Comparison of ENCODE assay signal across 1 cellular context in the genomic region with DNA sequence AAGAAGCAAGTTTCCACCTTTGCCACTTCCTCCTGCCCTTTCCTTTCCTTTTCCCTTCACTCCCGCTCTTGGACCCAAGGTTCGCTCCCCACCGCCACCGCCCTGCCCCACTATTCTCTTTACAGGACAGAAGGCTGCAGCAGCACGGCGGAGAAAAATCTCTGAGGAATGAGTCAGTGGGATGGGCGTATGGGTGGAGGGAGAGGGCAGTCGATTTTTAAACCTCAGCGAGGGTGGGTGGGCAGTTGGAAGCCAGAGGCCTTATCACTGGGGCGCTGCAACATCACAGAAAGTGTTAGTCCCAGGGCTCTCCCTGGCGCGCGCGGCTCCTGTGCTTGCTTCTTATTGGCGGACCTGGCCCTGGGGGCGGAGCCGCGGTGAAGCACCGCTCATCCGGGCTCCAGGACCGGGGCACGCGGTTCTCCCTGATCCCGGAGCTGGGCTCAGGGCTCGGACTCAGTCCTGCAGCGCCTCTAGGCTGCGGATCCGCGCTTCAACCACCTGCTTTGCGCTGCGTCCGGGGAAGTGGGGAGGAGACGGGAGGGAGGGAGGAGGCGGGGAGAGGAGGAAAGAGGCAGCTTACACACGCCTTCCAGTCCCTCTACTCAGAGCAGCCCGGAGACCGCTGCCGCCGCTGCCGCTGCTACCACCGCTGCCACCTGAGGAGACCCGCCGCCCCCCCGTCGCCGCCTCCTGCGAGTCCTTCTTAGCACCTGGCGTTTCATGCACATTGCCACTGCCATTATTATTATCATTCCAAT.
TF ChIP-seq lines count a peak whose summit lies in the region.

A gene (plus strand): TSS at position 608 of the 761 bp plus-strand sequence.

TF ChIP-seq in WTC11, 78 proteins besides CTCF, POLR2A, EP300 and RAD21 (continued from another document and continues in another):
- TF ChIP-seq, protein P1, sequence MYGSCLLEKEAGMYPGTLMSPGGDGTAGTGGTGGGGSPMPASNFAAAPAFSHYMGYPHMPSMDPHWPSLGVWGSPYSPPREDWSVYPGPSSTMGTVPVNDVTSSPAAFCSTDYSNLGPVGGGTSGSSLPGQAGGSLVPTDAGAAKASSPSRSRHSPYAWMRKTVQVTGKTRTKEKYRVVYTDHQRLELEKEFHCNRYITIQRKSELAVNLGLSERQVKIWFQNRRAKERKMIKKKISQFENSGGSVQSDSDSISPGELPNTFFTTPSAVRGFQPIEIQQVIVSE (CRISPR knock-in tag; IDR thresholded peaks at IDR 0.05; ENCODE audit: borderline replicate concordance) = no peak
- TF ChIP-seq CBFB (CRISPR knock-in tag; IDR thresholded peaks at IDR 0.05; ENCODE audit: low read depth) = no peak
- no peak for TF ChIP-seq PRRX2 (CRISPR knock-in tag; IDR thresholded peaks at IDR 0.05)
- peak; percentile 76; the same call in 1 of the 2 replicates for TF ChIP-seq FOXK1 (CRISPR knock-in tag; IDR thresholded peaks at IDR 0.05)
- peak; percentile 47; the same call in 1 of the 2 replicates for TF ChIP-seq CREM (CRISPR knock-in tag; IDR thresholded peaks at IDR 0.05)
- TF ChIP-seq, protein P2, sequence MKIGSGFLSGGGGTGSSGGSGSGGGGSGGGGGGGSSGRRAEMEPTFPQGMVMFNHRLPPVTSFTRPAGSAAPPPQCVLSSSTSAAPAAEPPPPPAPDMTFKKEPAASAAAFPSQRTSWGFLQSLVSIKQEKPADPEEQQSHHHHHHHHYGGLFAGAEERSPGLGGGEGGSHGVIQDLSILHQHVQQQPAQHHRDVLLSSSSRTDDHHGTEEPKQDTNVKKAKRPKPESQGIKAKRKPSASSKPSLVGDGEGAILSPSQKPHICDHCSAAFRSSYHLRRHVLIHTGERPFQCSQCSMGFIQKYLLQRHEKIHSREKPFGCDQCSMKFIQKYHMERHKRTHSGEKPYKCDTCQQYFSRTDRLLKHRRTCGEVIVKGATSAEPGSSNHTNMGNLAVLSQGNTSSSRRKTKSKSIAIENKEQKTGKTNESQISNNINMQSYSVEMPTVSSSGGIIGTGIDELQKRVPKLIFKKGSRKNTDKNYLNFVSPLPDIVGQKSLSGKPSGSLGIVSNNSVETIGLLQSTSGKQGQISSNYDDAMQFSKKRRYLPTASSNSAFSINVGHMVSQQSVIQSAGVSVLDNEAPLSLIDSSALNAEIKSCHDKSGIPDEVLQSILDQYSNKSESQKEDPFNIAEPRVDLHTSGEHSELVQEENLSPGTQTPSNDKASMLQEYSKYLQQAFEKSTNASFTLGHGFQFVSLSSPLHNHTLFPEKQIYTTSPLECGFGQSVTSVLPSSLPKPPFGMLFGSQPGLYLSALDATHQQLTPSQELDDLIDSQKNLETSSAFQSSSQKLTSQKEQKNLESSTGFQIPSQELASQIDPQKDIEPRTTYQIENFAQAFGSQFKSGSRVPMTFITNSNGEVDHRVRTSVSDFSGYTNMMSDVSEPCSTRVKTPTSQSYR (CRISPR knock-in tag; IDR thresholded peaks at IDR 0.05) = no peak
- TF ChIP-seq NFE2L1 (CRISPR knock-in tag; IDR thresholded peaks at IDR 0.05) = peak; percentile 76; the same call in 1 of the 2 replicates
- TF ChIP-seq, protein P3, sequence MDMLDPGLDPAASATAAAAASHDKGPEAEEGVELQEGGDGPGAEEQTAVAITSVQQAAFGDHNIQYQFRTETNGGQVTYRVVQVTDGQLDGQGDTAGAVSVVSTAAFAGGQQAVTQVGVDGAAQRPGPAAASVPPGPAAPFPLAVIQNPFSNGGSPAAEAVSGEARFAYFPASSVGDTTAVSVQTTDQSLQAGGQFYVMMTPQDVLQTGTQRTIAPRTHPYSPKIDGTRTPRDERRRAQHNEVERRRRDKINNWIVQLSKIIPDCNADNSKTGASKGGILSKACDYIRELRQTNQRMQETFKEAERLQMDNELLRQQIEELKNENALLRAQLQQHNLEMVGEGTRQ (CRISPR knock-in tag; IDR thresholded peaks at IDR 0.05) = peak; percentile 55
- no peak for TF ChIP-seq IRF2 (CRISPR knock-in tag; IDR thresholded peaks at IDR 0.05; ENCODE audit: borderline replicate concordance, low read depth)
- TF ChIP-seq ZNF121 (CRISPR knock-in tag; IDR thresholded peaks at IDR 0.05) = no peak
- no peak for TF ChIP-seq SOX15 (CRISPR knock-in tag; IDR thresholded peaks at IDR 0.05)
- no peak for TF ChIP-seq ZNF317 (CRISPR knock-in tag; IDR thresholded peaks at IDR 0.05; ENCODE audit: borderline replicate concordance, low read depth)
- TF ChIP-seq, protein P4, sequence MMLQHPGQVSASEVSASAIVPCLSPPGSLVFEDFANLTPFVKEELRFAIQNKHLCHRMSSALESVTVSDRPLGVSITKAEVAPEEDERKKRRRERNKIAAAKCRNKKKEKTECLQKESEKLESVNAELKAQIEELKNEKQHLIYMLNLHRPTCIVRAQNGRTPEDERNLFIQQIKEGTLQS (CRISPR knock-in tag; conservative IDR thresholded peaks at IDR 0.05) = no peak
- TF ChIP-seq ETV6 (CRISPR knock-in tag; IDR thresholded peaks at IDR 0.05) = no peak; the same call in 1 of the 2 replicates
- TF ChIP-seq SMAD4 (CRISPR knock-in tag; IDR thresholded peaks at IDR 0.05) = no peak
- no peak for TF ChIP-seq TEAD4 (CRISPR knock-in tag; IDR thresholded peaks at IDR 0.05)
- TF ChIP-seq, protein P5, sequence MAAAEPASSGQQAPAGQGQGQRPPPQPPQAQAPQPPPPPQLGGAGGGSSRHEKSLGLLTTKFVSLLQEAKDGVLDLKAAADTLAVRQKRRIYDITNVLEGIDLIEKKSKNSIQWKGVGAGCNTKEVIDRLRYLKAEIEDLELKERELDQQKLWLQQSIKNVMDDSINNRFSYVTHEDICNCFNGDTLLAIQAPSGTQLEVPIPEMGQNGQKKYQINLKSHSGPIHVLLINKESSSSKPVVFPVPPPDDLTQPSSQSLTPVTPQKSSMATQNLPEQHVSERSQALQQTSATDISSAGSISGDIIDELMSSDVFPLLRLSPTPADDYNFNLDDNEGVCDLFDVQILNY (CRISPR knock-in tag; IDR thresholded peaks at IDR 0.05) = peak; percentile 78
- TF ChIP-seq, protein P6, sequence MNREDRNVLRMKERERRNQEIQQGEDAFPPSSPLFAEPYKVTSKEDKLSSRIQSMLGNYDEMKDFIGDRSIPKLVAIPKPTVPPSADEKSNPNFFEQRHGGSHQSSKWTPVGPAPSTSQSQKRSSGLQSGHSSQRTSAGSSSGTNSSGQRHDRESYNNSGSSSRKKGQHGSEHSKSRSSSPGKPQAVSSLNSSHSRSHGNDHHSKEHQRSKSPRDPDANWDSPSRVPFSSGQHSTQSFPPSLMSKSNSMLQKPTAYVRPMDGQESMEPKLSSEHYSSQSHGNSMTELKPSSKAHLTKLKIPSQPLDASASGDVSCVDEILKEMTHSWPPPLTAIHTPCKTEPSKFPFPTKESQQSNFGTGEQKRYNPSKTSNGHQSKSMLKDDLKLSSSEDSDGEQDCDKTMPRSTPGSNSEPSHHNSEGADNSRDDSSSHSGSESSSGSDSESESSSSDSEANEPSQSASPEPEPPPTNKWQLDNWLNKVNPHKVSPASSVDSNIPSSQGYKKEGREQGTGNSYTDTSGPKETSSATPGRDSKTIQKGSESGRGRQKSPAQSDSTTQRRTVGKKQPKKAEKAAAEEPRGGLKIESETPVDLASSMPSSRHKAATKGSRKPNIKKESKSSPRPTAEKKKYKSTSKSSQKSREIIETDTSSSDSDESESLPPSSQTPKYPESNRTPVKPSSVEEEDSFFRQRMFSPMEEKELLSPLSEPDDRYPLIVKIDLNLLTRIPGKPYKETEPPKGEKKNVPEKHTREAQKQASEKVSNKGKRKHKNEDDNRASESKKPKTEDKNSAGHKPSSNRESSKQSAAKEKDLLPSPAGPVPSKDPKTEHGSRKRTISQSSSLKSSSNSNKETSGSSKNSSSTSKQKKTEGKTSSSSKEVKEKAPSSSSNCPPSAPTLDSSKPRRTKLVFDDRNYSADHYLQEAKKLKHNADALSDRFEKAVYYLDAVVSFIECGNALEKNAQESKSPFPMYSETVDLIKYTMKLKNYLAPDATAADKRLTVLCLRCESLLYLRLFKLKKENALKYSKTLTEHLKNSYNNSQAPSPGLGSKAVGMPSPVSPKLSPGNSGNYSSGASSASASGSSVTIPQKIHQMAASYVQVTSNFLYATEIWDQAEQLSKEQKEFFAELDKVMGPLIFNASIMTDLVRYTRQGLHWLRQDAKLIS (CRISPR knock-in tag; IDR thresholded peaks at IDR 0.05; ENCODE audit: borderline replicate concordance) = no peak
- TF ChIP-seq, protein P7, sequence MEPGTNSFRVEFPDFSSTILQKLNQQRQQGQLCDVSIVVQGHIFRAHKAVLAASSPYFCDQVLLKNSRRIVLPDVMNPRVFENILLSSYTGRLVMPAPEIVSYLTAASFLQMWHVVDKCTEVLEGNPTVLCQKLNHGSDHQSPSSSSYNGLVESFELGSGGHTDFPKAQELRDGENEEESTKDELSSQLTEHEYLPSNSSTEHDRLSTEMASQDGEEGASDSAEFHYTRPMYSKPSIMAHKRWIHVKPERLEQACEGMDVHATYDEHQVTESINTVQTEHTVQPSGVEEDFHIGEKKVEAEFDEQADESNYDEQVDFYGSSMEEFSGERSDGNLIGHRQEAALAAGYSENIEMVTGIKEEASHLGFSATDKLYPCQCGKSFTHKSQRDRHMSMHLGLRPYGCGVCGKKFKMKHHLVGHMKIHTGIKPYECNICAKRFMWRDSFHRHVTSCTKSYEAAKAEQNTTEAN (CRISPR knock-in tag; IDR thresholded peaks at IDR 0.05) = peak; percentile 89; the same call in 1 of the 2 replicates
- TF ChIP-seq GRHL2 (CRISPR knock-in tag; IDR thresholded peaks at IDR 0.05; ENCODE audit: insufficient replicate concordance, severe bottlenecking) = no peak
- TF ChIP-seq ZNF232 (CRISPR knock-in tag; IDR thresholded peaks at IDR 0.05) = peak; percentile 92
- TF ChIP-seq, protein P8, sequence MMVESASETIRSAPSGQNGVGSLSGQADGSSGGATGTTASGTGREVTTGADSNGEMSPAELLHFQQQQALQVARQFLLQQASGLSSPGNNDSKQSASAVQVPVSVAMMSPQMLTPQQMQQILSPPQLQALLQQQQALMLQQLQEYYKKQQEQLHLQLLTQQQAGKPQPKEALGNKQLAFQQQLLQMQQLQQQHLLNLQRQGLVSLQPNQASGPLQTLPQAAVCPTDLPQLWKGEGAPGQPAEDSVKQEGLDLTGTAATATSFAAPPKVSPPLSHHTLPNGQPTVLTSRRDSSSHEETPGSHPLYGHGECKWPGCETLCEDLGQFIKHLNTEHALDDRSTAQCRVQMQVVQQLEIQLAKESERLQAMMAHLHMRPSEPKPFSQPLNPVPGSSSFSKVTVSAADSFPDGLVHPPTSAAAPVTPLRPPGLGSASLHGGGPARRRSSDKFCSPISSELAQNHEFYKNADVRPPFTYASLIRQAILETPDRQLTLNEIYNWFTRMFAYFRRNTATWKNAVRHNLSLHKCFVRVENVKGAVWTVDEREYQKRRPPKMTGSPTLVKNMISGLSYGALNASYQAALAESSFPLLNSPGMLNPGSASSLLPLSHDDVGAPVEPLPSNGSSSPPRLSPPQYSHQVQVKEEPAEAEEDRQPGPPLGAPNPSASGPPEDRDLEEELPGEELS (CRISPR knock-in tag; IDR thresholded peaks at IDR 0.05) = no peak
- no peak; the same call in 1 of the 2 replicates for TF ChIP-seq ELF4 (CRISPR knock-in tag; IDR thresholded peaks at IDR 0.05; ENCODE audit: low read depth)
- TF ChIP-seq ZNF423 (CRISPR knock-in tag; IDR thresholded peaks at IDR 0.05) = no peak
- TF ChIP-seq ATF1 (CRISPR knock-in tag; IDR thresholded peaks at IDR 0.05) = no peak
- TF ChIP-seq, protein P9, sequence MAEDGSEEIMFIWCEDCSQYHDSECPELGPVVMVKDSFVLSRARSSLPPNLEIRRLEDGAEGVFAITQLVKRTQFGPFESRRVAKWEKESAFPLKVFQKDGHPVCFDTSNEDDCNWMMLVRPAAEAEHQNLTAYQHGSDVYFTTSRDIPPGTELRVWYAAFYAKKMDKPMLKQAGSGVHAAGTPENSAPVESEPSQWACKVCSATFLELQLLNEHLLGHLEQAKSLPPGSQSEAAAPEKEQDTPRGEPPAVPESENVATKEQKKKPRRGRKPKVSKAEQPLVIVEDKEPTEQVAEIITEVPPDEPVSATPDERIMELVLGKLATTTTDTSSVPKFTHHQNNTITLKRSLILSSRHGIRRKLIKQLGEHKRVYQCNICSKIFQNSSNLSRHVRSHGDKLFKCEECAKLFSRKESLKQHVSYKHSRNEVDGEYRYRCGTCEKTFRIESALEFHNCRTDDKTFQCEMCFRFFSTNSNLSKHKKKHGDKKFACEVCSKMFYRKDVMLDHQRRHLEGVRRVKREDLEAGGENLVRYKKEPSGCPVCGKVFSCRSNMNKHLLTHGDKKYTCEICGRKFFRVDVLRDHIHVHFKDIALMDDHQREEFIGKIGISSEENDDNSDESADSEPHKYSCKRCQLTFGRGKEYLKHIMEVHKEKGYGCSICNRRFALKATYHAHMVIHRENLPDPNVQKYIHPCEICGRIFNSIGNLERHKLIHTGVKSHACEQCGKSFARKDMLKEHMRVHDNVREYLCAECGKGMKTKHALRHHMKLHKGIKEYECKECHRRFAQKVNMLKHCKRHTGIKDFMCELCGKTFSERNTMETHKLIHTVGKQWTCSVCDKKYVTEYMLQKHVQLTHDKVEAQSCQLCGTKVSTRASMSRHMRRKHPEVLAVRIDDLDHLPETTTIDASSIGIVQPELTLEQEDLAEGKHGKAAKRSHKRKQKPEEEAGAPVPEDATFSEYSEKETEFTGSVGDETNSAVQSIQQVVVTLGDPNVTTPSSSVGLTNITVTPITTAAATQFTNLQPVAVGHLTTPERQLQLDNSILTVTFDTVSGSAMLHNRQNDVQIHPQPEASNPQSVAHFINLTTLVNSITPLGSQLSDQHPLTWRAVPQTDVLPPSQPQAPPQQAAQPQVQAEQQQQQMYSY (CRISPR knock-in tag; IDR thresholded peaks at IDR 0.05) = peak; percentile 93
- peak; percentile 92 for TF ChIP-seq MYBL2 (CRISPR knock-in tag; IDR thresholded peaks at IDR 0.05)
- no peak for TF ChIP-seq ZNF416 (CRISPR knock-in tag; IDR thresholded peaks at IDR 0.05)
- TF ChIP-seq NFATC4 (CRISPR knock-in tag; IDR thresholded peaks at IDR 0.05) = no peak
- no peak for TF ChIP-seq MXD4 (CRISPR knock-in tag; IDR thresholded peaks at IDR 0.05; ENCODE audit: borderline replicate concordance)
- no peak for TF ChIP-seq HMGA2 (CRISPR knock-in tag; IDR thresholded peaks at IDR 0.05)
- TF ChIP-seq, protein P10, sequence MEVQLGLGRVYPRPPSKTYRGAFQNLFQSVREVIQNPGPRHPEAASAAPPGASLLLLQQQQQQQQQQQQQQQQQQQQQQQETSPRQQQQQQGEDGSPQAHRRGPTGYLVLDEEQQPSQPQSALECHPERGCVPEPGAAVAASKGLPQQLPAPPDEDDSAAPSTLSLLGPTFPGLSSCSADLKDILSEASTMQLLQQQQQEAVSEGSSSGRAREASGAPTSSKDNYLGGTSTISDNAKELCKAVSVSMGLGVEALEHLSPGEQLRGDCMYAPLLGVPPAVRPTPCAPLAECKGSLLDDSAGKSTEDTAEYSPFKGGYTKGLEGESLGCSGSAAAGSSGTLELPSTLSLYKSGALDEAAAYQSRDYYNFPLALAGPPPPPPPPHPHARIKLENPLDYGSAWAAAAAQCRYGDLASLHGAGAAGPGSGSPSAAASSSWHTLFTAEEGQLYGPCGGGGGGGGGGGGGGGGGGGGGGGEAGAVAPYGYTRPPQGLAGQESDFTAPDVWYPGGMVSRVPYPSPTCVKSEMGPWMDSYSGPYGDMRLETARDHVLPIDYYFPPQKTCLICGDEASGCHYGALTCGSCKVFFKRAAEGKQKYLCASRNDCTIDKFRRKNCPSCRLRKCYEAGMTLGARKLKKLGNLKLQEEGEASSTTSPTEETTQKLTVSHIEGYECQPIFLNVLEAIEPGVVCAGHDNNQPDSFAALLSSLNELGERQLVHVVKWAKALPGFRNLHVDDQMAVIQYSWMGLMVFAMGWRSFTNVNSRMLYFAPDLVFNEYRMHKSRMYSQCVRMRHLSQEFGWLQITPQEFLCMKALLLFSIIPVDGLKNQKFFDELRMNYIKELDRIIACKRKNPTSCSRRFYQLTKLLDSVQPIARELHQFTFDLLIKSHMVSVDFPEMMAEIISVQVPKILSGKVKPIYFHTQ (CRISPR knock-in tag; IDR thresholded peaks at IDR 0.05) = no peak
- peak; percentile 95 for TF ChIP-seq SP1 (CRISPR knock-in tag; conservative IDR thresholded peaks at IDR 0.05)
- TF ChIP-seq TEAD1 (CRISPR knock-in tag; IDR thresholded peaks at IDR 0.05) = peak; percentile 83; the same call in 1 of the 2 replicates
